In genomic region chr15:81361891-81362290, GRCh38 we compare ENCODE assay signal across 28 cellular contexts. TPM values are rescaled to one million over a fixed set of nuclear protein-coding genes. Genes with fewer than 3 reads are reported as not detected.
"Had no signal": no experiment of that assay in that cellular context is flagged by ENCODE, and none has a peak within 500 bp of the region (broad histone marks: within the 10 kb centered on the region; RNA-seq: fewer than 3 reads in every experiment).

No MANE protein-coding gene starts in this region.

- DNase-seq: stimulated activated CD4-positive, alpha-beta T cell treated with anti-CD3 and anti-CD28 coated beads, Interleukin-2, amount 100 ng/mL, for 48 hours; stimulated activated CD4-positive, alpha-beta T cell treated with anti-CD3 and anti-CD28 coated beads, Interleukin-4, amount 100 ng/mL, for 1 hour; stimulated activated CD4-positive, alpha-beta T cell treated with anti-CD3 and anti-CD28 coated beads, Interleukin-4, amount 100 ng/mL, for 24 hours; stimulated activated CD4-positive, alpha-beta T cell treated with anti-CD3 and anti-CD28 coated beads, Interleukin-4, amount 100 ng/mL, for 4 hours; stimulated activated CD8-positive, alpha-beta memory T cell treated with anti-CD3 and anti-CD28 coated beads, Interleukin-4, amount 100 ng/mL, for 48 hours; stimulated activated naive B cell treated with anti-CD40 and anti-IgM and Interleukin-4, amounts not matched to agents 10 μg/mL and 1 μg/mL and 100 μg/mL, for 72 hours; stimulated activated naive CD4-positive, alpha-beta T cell; stimulated activated naive CD4-positive, alpha-beta T cell treated with Interleukin-2 at 50 U/mL for 16 hours; stimulated activated naive CD8-positive, alpha-beta T cell treated with anti-CD3 and anti-CD28 coated beads, Interleukin-15, amount 100 ng/mL, for 72 hours; stimulated activated naive CD8-positive, alpha-beta T cell treated with anti-CD3 and anti-CD28 coated beads, Interleukin-15, Interleukin-2, amounts not matched to agents 100 U/mL and 50 U/mL, for 24 hours; stomach; substantia nigra; testis; thyroid gland; tibial artery; transverse colon; upper lobe of left lung; upper lobe of right lung; uterus had no signal

- H3K4me1 Mint-ChIP-seq: stimulated activated effector memory CD8-positive, alpha-beta T cell treated with anti-CD3 and anti-CD28 coated beads, Interleukin-12 subunit alpha, Interleukin-12 subunit beta, amount 100 ng/mL, for 72 hours; stimulated activated memory B cell treated with anti-CD40 and anti-IgM and Interleukin-4, amounts not matched to agents 10 μg/mL and 1 μg/mL and 100 μg/mL, for 72 hours; stimulated activated naive B cell treated with anti-CD40 and anti-IgM and Interleukin-4, amounts not matched to agents 10 μg/mL and 1 μg/mL and 100 μg/mL, for 72 hours; stimulated activated naive CD8-positive, alpha-beta T cell treated with anti-CD3 and anti-CD28 coated beads, Interleukin-15, amount 100 ng/mL, for 72 hours had no signal

- H3K27me3 ChIP-seq: stomach, suprapubic skin, testis, thyroid gland, tibial nerve, transverse colon, upper lobe of left lung, upper lobe of right lung, uterus, vagina had no signal

- H3K27ac ChIP-seq: stomach, suprapubic skin, testis, thoracic aorta, thyroid gland, tibial artery, tibial nerve, transverse colon, upper lobe of left lung, upper lobe of right lung, uterus, vagina had no signal

- H3K9me3 Mint-ChIP-seq: stimulated activated effector memory CD8-positive, alpha-beta T cell treated with anti-CD3 and anti-CD28 coated beads, Interleukin-12 subunit alpha, Interleukin-12 subunit beta, amount 100 ng/mL, for 72 hours; stimulated activated memory B cell treated with anti-CD40 and anti-IgM and Interleukin-4, amounts not matched to agents 10 μg/mL and 1 μg/mL and 100 μg/mL, for 72 hours; stimulated activated naive B cell treated with anti-CD40 and anti-IgM and Interleukin-4, amounts not matched to agents 10 μg/mL and 1 μg/mL and 100 μg/mL, for 72 hours; stimulated activated naive CD8-positive, alpha-beta T cell treated with anti-CD3 and anti-CD28 coated beads, Interleukin-15, amount 100 ng/mL, for 72 hours; stimulated activated naive CD8-positive, alpha-beta T cell treated with anti-CD3 and anti-CD28 coated beads, Interleukin-15, Interleukin-2, amounts not matched to agents 100 ng/mL and 50 ng/mL, for 24 hours; type B pancreatic cell had no signal

- H3K9me3 ChIP-seq: stomach, suprapubic skin, testis, thoracic aorta, thyroid gland, tibial artery, tibial nerve, transverse colon, upper lobe of left lung, upper lobe of right lung, uterus, vagina had no signal

- H3K36me3 Mint-ChIP-seq: stimulated activated effector memory CD8-positive, alpha-beta T cell treated with anti-CD3 and anti-CD28 coated beads, Interleukin-12 subunit alpha, Interleukin-12 subunit beta, amount 100 ng/mL, for 72 hours; stimulated activated naive B cell treated with anti-CD40 and anti-IgM and Interleukin-4, amounts not matched to agents 10 μg/mL and 1 μg/mL and 100 μg/mL, for 72 hours; type B pancreatic cell had no signal

- H3K27ac Mint-ChIP-seq: stimulated activated effector memory CD8-positive, alpha-beta T cell treated with anti-CD3 and anti-CD28 coated beads, Interleukin-12 subunit alpha, Interleukin-12 subunit beta, amount 100 ng/mL, for 72 hours; stimulated activated memory B cell treated with anti-CD40 and anti-IgM and Interleukin-4, amounts not matched to agents 10 μg/mL and 1 μg/mL and 100 μg/mL, for 72 hours; stimulated activated naive B cell treated with anti-CD40 and anti-IgM and Interleukin-4, amounts not matched to agents 10 μg/mL and 1 μg/mL and 100 μg/mL, for 72 hours; stimulated activated naive CD8-positive, alpha-beta T cell treated with anti-CD3 and anti-CD28 coated beads, Interleukin-15, amount 100 ng/mL, for 72 hours; stimulated activated naive CD8-positive, alpha-beta T cell treated with anti-CD3 and anti-CD28 coated beads, Interleukin-15, Interleukin-2, amounts not matched to agents 100 ng/mL and 50 ng/mL, for 24 hours; type B pancreatic cell had no signal

- H3K27me3 Mint-ChIP-seq: stimulated activated memory B cell treated with anti-CD40 and anti-IgM and Interleukin-4, amounts not matched to agents 10 μg/mL and 1 μg/mL and 100 μg/mL, for 72 hours; stimulated activated naive B cell treated with anti-CD40 and anti-IgM and Interleukin-4, amounts not matched to agents 10 μg/mL and 1 μg/mL and 100 μg/mL, for 72 hours; stimulated activated naive CD8-positive, alpha-beta T cell treated with anti-CD3 and anti-CD28 coated beads, Interleukin-15, amount 100 ng/mL, for 72 hours; stimulated activated naive CD8-positive, alpha-beta T cell treated with anti-CD3 and anti-CD28 coated beads, Interleukin-15, Interleukin-2, amounts not matched to agents 100 ng/mL and 50 ng/mL, for 24 hours had no signal

- H3K4me3 ChIP-seq: stomach, suprapubic skin, testis, thoracic aorta, thyroid gland, tibial artery, tibial nerve, transverse colon, upper lobe of left lung, upper lobe of right lung, uterus, vagina had no signal

- H3K4me3 Mint-ChIP-seq: stimulated activated effector memory CD8-positive, alpha-beta T cell treated with anti-CD3 and anti-CD28 coated beads, Interleukin-12 subunit alpha, Interleukin-12 subunit beta, amount 100 ng/mL, for 72 hours; stimulated activated memory B cell treated with anti-CD40 and anti-IgM and Interleukin-4, amounts not matched to agents 10 μg/mL and 1 μg/mL and 100 μg/mL, for 72 hours; stimulated activated naive B cell treated with anti-CD40 and anti-IgM and Interleukin-4, amounts not matched to agents 10 μg/mL and 1 μg/mL and 100 μg/mL, for 72 hours; stimulated activated naive CD8-positive, alpha-beta T cell treated with anti-CD3 and anti-CD28 coated beads, Interleukin-15, amount 100 ng/mL, for 72 hours; stimulated activated naive CD8-positive, alpha-beta T cell treated with anti-CD3 and anti-CD28 coated beads, Interleukin-15, Interleukin-2, amounts not matched to agents 100 ng/mL and 50 ng/mL, for 24 hours; type B pancreatic cell had no signal

- H3K36me3 ChIP-seq: stomach, suprapubic skin, thoracic aorta, thyroid gland, tibial artery, tibial nerve, transverse colon, upper lobe of left lung, upper lobe of right lung, uterus, vagina had no signal

- H3K4me1 ChIP-seq: stomach, testis, thyroid gland, tibial artery, transverse colon, upper lobe of left lung, upper lobe of right lung, vagina had no signal

RNA-seq across cellular contexts. Expression of gene TMC3, which starts 12.1 kb away (rescaled TPM):
- total RNA-seq: subcutaneous adipose tissue, tibial nerve, upper lobe of left lung, upper lobe of right lung had no signal
